ENCODE assay signal across 1 cellular context in the genomic region with DNA sequence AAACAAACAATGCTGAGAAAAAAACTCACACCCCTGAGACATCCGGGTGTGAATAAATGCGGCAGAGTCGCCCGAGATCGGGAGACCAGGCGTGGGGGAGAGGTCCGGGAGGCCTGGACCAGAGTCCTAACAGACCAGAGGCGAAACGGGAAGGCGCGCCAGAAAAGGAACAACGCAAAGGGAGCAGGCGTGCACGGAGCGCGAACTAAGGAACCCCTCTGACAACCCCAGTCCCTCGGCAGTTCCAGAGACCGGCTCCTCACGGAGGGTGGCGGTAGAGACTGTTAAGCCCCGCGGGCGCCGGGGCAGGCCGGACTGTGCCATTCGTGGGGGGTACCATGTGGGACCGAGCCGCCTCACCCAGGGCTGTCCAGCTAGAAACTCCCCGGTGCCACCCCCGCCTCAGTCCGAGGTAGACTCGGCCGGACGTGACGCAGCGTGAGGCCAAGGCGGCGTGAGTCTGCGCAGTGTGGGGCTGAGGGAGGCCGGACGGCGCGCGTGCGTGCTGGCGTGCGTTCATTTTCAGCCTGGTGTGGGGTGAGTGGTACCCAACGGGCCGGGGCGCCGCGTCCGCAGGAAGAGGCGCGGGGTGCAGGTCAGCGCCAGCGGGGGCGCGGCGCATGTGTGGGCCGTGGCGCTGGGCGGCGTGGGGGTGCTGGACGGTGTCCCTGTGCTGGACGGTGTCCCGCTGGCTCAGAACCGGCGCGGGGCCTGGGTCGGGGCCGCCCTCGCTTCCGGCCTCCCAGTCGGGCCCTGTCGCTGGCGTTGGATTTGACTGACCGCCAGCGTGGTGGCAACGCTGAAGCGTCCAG.
TF ChIP-seq lines count a peak whose summit lies in the region.

A gene (plus strand): TSS at position 513 of the 812 bp plus-strand sequence. CDS start 1,075 bp downstream, outside the sequence.

TF ChIP-seq in HepG2, 621 proteins besides CTCF, POLR2A, EP300 and RAD21 (continued from another document and continues in another):
- TF ChIP-seq ZSCAN9 (CRISPR knock-in tag; IDR thresholded peaks at IDR 0.05; ENCODE audit: borderline replicate concordance): no peak
- TF ChIP-seq SIN3A (IDR thresholded peaks at IDR 0.05; ENCODE audit: borderline replicate concordance, low read depth, low read length): peak; percentile 94
- peak; percentile 82; the same call in 1 of the 2 replicates for TF ChIP-seq ZNF747 (CRISPR knock-in tag; IDR thresholded peaks at IDR 0.05; ENCODE audit: borderline replicate concordance)
- no peak for TF ChIP-seq CCDC6 (CRISPR knock-in tag; IDR thresholded peaks at IDR 0.05)
- TF ChIP-seq ZIK1 (CRISPR knock-in tag; IDR thresholded peaks at IDR 0.05; ENCODE audit: borderline replicate concordance, low read depth): peak; percentile 73; the same call in 1 of the 2 replicates
- TF ChIP-seq, protein P1, sequence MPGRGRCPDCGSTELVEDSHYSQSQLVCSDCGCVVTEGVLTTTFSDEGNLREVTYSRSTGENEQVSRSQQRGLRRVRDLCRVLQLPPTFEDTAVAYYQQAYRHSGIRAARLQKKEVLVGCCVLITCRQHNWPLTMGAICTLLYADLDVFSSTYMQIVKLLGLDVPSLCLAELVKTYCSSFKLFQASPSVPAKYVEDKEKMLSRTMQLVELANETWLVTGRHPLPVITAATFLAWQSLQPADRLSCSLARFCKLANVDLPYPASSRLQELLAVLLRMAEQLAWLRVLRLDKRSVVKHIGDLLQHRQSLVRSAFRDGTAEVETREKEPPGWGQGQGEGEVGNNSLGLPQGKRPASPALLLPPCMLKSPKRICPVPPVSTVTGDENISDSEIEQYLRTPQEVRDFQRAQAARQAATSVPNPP (CRISPR knock-in tag; IDR thresholded peaks at IDR 0.05): peak; percentile 45; the same call in 1 of the 2 replicates
- TF ChIP-seq, protein P2, sequence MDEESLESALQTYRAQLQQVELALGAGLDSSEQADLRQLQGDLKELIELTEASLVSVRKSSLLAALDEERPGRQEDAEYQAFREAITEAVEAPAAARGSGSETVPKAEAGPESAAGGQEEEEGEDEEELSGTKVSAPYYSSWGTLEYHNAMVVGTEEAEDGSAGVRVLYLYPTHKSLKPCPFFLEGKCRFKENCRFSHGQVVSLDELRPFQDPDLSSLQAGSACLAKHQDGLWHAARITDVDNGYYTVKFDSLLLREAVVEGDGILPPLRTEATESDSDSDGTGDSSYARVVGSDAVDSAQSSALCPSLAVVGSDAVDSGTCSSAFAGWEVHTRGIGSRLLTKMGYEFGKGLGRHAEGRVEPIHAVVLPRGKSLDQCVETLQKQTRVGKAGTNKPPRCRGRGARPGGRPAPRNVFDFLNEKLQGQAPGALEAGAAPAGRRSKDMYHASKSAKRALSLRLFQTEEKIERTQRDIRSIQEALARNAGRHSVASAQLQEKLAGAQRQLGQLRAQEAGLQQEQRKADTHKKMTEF (CRISPR knock-in tag; IDR thresholded peaks at IDR 0.05): peak; percentile 93
- TF ChIP-seq, protein P3, sequence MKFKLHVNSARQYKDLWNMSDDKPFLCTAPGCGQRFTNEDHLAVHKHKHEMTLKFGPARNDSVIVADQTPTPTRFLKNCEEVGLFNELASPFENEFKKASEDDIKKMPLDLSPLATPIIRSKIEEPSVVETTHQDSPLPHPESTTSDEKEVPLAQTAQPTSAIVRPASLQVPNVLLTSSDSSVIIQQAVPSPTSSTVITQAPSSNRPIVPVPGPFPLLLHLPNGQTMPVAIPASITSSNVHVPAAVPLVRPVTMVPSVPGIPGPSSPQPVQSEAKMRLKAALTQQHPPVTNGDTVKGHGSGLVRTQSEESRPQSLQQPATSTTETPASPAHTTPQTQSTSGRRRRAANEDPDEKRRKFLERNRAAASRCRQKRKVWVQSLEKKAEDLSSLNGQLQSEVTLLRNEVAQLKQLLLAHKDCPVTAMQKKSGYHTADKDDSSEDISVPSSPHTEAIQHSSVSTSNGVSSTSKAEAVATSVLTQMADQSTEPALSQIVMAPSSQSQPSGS (CRISPR knock-in tag; IDR thresholded peaks at IDR 0.05): peak; percentile 66
- TF ChIP-seq NONO (IDR thresholded peaks at IDR 0.05): no peak
- peak; percentile 88 for TF ChIP-seq NONO (CRISPR knock-in tag; conservative IDR thresholded peaks at IDR 0.05)
- TF ChIP-seq, protein P4, sequence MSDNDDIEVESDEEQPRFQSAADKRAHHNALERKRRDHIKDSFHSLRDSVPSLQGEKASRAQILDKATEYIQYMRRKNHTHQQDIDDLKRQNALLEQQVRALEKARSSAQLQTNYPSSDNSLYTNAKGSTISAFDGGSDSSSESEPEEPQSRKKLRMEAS (IDR thresholded peaks at IDR 0.05): peak; percentile 91
- TF ChIP-seq, protein P5, sequence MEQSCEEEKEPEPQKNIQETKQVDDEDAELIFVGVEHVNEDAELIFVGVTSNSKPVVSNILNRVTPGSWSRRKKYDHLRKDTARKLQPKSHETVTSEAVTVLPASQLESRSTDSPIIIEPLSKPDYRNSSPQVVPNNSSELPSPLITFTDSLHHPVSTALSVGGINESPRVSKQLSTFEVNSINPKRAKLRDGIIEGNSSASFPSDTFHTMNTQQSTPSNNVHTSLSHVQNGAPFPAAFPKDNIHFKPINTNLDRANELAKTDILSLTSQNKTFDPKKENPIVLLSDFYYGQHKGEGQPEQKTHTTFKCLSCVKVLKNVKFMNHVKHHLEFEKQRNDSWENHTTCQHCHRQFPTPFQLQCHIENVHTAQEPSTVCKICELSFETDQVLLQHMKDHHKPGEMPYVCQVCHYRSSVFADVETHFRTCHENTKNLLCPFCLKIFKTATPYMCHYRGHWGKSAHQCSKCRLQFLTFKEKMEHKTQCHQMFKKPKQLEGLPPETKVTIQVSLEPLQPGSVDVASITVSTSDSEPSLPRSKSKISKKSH (CRISPR knock-in tag; IDR thresholded peaks at IDR 0.05; ENCODE audit: borderline replicate concordance): no peak; the same call in 1 of the 2 replicates
- peak; percentile 66; the same call in 1 of the 2 replicates for TF ChIP-seq TBX3 (IDR thresholded peaks at IDR 0.05; ENCODE audit: borderline replicate concordance)
- TF ChIP-seq, protein P6, sequence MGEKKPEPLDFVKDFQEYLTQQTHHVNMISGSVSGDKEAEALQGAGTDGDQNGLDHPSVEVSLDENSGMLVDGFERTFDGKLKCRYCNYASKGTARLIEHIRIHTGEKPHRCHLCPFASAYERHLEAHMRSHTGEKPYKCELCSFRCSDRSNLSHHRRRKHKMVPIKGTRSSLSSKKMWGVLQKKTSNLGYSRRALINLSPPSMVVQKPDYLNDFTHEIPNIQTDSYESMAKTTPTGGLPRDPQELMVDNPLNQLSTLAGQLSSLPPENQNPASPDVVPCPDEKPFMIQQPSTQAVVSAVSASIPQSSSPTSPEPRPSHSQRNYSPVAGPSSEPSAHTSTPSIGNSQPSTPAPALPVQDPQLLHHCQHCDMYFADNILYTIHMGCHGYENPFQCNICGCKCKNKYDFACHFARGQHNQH (CRISPR knock-in tag; IDR thresholded peaks at IDR 0.05): no peak; the same call in none of the 2 replicates
- TF ChIP-seq ETV5 (CRISPR knock-in tag; IDR thresholded peaks at IDR 0.05; ENCODE audit: borderline replicate concordance): peak; percentile 75
- peak; percentile 95 for TF ChIP-seq ERF (CRISPR knock-in tag; IDR thresholded peaks at IDR 0.05)
- TF ChIP-seq CCAR2 (optimal IDR thresholded peaks at IDR 0.05; ENCODE audit: low read depth, low read length): no peak
- TF ChIP-seq, protein P7, sequence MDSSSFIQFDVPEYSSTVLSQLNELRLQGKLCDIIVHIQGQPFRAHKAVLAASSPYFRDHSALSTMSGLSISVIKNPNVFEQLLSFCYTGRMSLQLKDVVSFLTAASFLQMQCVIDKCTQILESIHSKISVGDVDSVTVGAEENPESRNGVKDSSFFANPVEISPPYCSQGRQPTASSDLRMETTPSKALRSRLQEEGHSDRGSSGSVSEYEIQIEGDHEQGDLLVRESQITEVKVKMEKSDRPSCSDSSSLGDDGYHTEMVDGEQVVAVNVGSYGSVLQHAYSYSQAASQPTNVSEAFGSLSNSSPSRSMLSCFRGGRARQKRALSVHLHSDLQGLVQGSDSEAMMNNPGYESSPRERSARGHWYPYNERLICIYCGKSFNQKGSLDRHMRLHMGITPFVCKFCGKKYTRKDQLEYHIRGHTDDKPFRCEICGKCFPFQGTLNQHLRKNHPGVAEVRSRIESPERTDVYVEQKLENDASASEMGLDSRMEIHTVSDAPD (CRISPR knock-in tag; IDR thresholded peaks at IDR 0.05): peak; percentile 57; the same call in 1 of the 2 replicates
- no peak for TF ChIP-seq SP140L (CRISPR knock-in tag; IDR thresholded peaks at IDR 0.05; ENCODE audit: borderline replicate concordance)
- TF ChIP-seq, protein P8, sequence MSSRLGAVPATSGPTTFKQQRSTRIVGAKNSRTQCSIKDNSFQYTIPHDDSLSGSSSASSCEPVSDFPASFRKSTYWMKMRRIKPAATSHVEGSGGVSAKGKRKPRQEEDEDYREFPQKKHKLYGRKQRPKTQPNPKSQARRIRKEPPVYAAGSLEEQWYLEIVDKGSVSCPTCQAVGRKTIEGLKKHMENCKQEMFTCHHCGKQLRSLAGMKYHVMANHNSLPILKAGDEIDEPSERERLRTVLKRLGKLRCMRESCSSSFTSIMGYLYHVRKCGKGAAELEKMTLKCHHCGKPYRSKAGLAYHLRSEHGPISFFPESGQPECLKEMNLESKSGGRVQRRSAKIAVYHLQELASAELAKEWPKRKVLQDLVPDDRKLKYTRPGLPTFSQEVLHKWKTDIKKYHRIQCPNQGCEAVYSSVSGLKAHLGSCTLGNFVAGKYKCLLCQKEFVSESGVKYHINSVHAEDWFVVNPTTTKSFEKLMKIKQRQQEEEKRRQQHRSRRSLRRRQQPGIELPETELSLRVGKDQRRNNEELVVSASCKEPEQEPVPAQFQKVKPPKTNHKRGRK (CRISPR knock-in tag; IDR thresholded peaks at IDR 0.05): no peak
- TF ChIP-seq, protein P9, sequence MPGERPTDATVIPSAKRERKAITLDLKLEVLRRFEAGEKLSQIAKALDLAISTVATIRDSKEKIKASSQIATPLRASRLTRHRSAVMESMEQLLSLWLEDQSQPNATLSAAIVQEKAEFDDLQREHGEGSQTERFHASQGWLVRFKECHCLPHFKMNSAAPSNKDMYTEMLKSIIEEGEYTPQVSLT (CRISPR knock-in tag; IDR thresholded peaks at IDR 0.05; ENCODE audit: borderline replicate concordance, low read depth): no peak; the same call in 1 of the 2 replicates
- peak; percentile 69; the same call in 1 of the 2 replicates for TF ChIP-seq ZNF83 (CRISPR knock-in tag; IDR thresholded peaks at IDR 0.05; ENCODE audit: borderline replicate concordance)
- no peak for TF ChIP-seq CENPX (CRISPR knock-in tag; IDR thresholded peaks at IDR 0.05)
- TF ChIP-seq, protein P10, sequence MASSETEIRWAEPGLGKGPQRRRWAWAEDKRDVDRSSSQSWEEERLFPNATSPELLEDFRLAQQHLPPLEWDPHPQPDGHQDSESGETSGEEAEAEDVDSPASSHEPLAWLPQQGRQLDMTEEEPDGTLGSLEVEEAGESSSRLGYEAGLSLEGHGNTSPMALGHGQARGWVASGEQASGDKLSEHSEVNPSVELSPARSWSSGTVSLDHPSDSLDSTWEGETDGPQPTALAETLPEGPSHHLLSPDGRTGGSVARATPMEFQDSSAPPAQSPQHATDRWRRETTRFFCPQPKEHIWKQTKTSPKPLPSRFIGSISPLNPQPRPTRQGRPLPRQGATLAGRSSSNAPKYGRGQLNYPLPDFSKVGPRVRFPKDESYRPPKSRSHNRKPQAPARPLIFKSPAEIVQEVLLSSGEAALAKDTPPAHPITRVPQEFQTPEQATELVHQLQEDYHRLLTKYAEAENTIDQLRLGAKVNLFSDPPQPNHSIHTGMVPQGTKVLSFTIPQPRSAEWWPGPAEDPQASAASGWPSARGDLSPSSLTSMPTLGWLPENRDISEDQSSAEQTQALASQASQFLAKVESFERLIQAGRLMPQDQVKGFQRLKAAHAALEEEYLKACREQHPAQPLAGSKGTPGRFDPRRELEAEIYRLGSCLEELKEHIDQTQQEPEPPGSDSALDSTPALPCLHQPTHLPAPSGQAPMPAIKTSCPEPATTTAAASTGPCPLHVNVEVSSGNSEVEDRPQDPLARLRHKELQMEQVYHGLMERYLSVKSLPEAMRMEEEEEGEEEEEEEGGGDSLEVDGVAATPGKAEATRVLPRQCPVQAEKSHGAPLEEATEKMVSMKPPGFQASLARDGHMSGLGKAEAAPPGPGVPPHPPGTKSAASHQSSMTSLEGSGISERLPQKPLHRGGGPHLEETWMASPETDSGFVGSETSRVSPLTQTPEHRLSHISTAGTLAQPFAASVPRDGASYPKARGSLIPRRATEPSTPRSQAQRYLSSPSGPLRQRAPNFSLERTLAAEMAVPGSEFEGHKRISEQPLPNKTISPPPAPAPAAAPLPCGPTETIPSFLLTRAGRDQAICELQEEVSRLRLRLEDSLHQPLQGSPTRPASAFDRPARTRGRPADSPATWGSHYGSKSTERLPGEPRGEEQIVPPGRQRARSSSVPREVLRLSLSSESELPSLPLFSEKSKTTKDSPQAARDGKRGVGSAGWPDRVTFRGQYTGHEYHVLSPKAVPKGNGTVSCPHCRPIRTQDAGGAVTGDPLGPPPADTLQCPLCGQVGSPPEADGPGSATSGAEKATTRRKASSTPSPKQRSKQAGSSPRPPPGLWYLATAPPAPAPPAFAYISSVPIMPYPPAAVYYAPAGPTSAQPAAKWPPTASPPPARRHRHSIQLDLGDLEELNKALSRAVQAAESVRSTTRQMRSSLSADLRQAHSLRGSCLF (CRISPR knock-in tag; IDR thresholded peaks at IDR 0.05; ENCODE audit: borderline replicate concordance): no peak
- TF ChIP-seq TAF1 (CRISPR knock-in tag; IDR thresholded peaks at IDR 0.05): peak; percentile 93
- TF ChIP-seq NCOR1 (IDR thresholded peaks at IDR 0.05; ENCODE audit: borderline replicate concordance, low read length): no peak; the same call in 1 of the 2 replicates
- TF ChIP-seq FOXM1 (CRISPR knock-in tag; IDR thresholded peaks at IDR 0.05): peak; percentile 39; the same call in 1 of the 2 replicates
- no peak for TF ChIP-seq POLR2AphosphoS2 (IDR thresholded peaks at IDR 0.05; ENCODE audit: low read depth, low read length)
- no peak for TF ChIP-seq SMAD9 (CRISPR knock-in tag; IDR thresholded peaks at IDR 0.05)
- TF ChIP-seq NFKB2 (CRISPR knock-in tag; IDR thresholded peaks at IDR 0.05; ENCODE audit: borderline replicate concordance): peak; percentile 88; the same call in 1 of the 2 replicates
- TF ChIP-seq ZNF777 (CRISPR knock-in tag; IDR thresholded peaks at IDR 0.05): peak; percentile 87
- TF ChIP-seq ZBTB7A (CRISPR knock-in tag; IDR thresholded peaks at IDR 0.05): peak; percentile 47
- TF ChIP-seq SNAPC2 (CRISPR knock-in tag; IDR thresholded peaks at IDR 0.05): 0 out of 2 replicates have a peak, but pooled peaks have one; percentile 37
- peak; percentile 23; the same call in 1 of the 2 replicates for TF ChIP-seq HNF4G (IDR thresholded peaks at IDR 0.05; ENCODE audit: borderline replicate concordance, low read depth, low read length)
- peak; percentile 51; the same call in 1 of the 2 replicates for TF ChIP-seq HNF4G (CRISPR knock-in tag; IDR thresholded peaks at IDR 0.05; ENCODE audit: borderline replicate concordance, low read depth)
- no peak for TF ChIP-seq IKZF4 (CRISPR knock-in tag; IDR thresholded peaks at IDR 0.05; ENCODE audit: borderline replicate concordance, low read depth, not compliant biosample characterization)
- TF ChIP-seq ZNF441 (CRISPR knock-in tag; IDR thresholded peaks at IDR 0.05; ENCODE audit: borderline replicate concordance): 0 out of 2 replicates have a peak, but pooled peaks have one; percentile 32
- no peak for TF ChIP-seq MED13 (CRISPR knock-in tag; IDR thresholded peaks at IDR 0.05)
- TF ChIP-seq TBP (CRISPR knock-in tag; IDR thresholded peaks at IDR 0.05): 0 out of 2 replicates have a peak, but pooled peaks have one; percentile 15
- TF ChIP-seq ZNF879 (CRISPR knock-in tag; IDR thresholded peaks at IDR 0.05): no peak
- no peak for TF ChIP-seq NCOA1 (CRISPR knock-in tag; IDR thresholded peaks at IDR 0.05)
